1 cellular context compared by ENCODE assay signal in genomic region chr15:80058851-80059785, GRCh38.
TF ChIP-seq lines count a peak whose summit lies in the region.

Gene ZFAND6, plus strand, starts transcription at chr15:80059676. Its CDS starts 60,669 bp downstream, at chr15:80120345.

TF ChIP-seq in GM12878, 131 proteins besides CTCF, POLR2A, EP300 and RAD21 (continued from another document and continues in another):
- TF ChIP-seq MEF2B (IDR thresholded peaks at IDR 0.05; ENCODE audit: partially characterized antibody, poor library complexity, severe bottlenecking): peak; percentile 41
- TF ChIP-seq MLLT1 (IDR thresholded peaks at IDR 0.05): 0 out of 2 replicates have a peak, but pooled peaks have one; percentile 34
- TF ChIP-seq TCF3 (IDR thresholded peaks at IDR 0.05; ENCODE audit: borderline replicate concordance, insufficient read depth, low read depth, low read length): no peak
- no peak for TF ChIP-seq FOXM1 (IDR thresholded peaks at IDR 0.05; ENCODE audit: low read depth, low read length)
- no peak for TF ChIP-seq MYC (IDR thresholded peaks at IDR 0.05; ENCODE audit: insufficient read depth, insufficient read length, insufficient replicate concordance, low read length, severe bottlenecking)
- TF ChIP-seq LARP7 (IDR thresholded peaks at IDR 0.05): peak; percentile 86
- no peak for TF ChIP-seq ZNF592 (IDR thresholded peaks at IDR 0.05)
- TF ChIP-seq SMARCA5 (IDR thresholded peaks at IDR 0.05): no peak
- TF ChIP-seq IKZF1 (conservative IDR thresholded peaks at IDR 0.05): peak; percentile 57; the same call in 1 of the 2 replicates
- TF ChIP-seq EED (IDR thresholded peaks at IDR 0.05; ENCODE audit: low read depth): no peak; the same call in 1 of the 2 replicates
- TF ChIP-seq HDGF (IDR thresholded peaks at IDR 0.05): peak; percentile 63; the same call in 1 of the 2 replicates
- TF ChIP-seq SMAD1 (IDR thresholded peaks at IDR 0.05; ENCODE audit: low read depth, partially characterized antibody): no peak
- no peak for TF ChIP-seq E2F4 (IDR thresholded peaks at IDR 0.05; ENCODE audit: low read depth, low read length)
- TF ChIP-seq BCL3 (IDR thresholded peaks at IDR 0.05; ENCODE audit: borderline replicate concordance, insufficient read depth, low read depth, low read length, poor library complexity, severe bottlenecking): no peak
- no peak for TF ChIP-seq E2F8 (IDR thresholded peaks at IDR 0.05; ENCODE audit: low read depth, partially characterized antibody)
- no peak for TF ChIP-seq USF2 (IDR thresholded peaks at IDR 0.05; ENCODE audit: borderline replicate concordance, low read depth, low read length)
- TF ChIP-seq RAD51 (IDR thresholded peaks at IDR 0.05): no peak
- no peak for TF ChIP-seq ZNF384 (IDR thresholded peaks at IDR 0.05; ENCODE audit: borderline replicate concordance, low read depth, low read length)
- no peak for TF ChIP-seq ZBED1 (IDR thresholded peaks at IDR 0.05; ENCODE audit: borderline replicate concordance)
- TF ChIP-seq IRF5 (IDR thresholded peaks at IDR 0.05; ENCODE audit: borderline replicate concordance): no peak
- TF ChIP-seq RUNX3 (IDR thresholded peaks at IDR 0.05; ENCODE audit: low read length): peak; percentile 17; the same call in 1 of the 2 replicates
- TF ChIP-seq ZNF217 (IDR thresholded peaks at IDR 0.05): no peak
- TF ChIP-seq MYB (IDR thresholded peaks at IDR 0.05; ENCODE audit: borderline replicate concordance, low read depth, low read length): no peak
- TF ChIP-seq MEF2A (IDR thresholded peaks at IDR 0.05; ENCODE audit: insufficient read depth, low read depth, low read length): no peak
- no peak for TF ChIP-seq TCF12 (IDR thresholded peaks at IDR 0.05; ENCODE audit: low read depth, low read length)
- TF ChIP-seq ZBTB40 (IDR thresholded peaks at IDR 0.05; ENCODE audit: borderline replicate concordance): no peak
- TF ChIP-seq MXI1 (IDR thresholded peaks at IDR 0.05; ENCODE audit: low read depth, low read length): peak; percentile 35
- no peak for TF ChIP-seq CHD4 (IDR thresholded peaks at IDR 0.05)
- TF ChIP-seq DPF2 (IDR thresholded peaks at IDR 0.05): no peak
- TF ChIP-seq MAX (IDR thresholded peaks at IDR 0.05; ENCODE audit: low read depth, low read length): no peak
- TF ChIP-seq JUND (IDR thresholded peaks at IDR 0.05; ENCODE audit: low read depth, low read length): no peak
- peak in 1 of 2 experiments; percentile 63; a peak in 3 of 4 replicates for TF ChIP-seq BHLHE40 (IDR thresholded peaks at IDR 0.05; ENCODE audit: borderline replicate concordance in 1 of 2, low read depth in 2 of 2, low read length in 1 of 2)
- TF ChIP-seq HSF1 (IDR thresholded peaks at IDR 0.05; ENCODE audit: low read depth, low read length): no peak
- no peak for TF ChIP-seq NFYA (IDR thresholded peaks at IDR 0.05; ENCODE audit: borderline replicate concordance, low read depth, low read length)
- TF ChIP-seq SPI1 (IDR thresholded peaks at IDR 0.05; ENCODE audit: borderline replicate concordance, insufficient read depth, low read depth, low read length): no peak
- TF ChIP-seq ELK1 (IDR thresholded peaks at IDR 0.05; ENCODE audit: low read depth, low read length): no peak
- no peak for TF ChIP-seq BRCA1 (IDR thresholded peaks at IDR 0.05; ENCODE audit: low read depth, low read length)
- no peak for TF ChIP-seq ZNF274 (IDR thresholded peaks at IDR 0.05; ENCODE audit: insufficient read depth, insufficient read length)
- TF ChIP-seq IKZF2 (IDR thresholded peaks at IDR 0.05): no peak
- TF ChIP-seq ZSCAN29 (IDR thresholded peaks at IDR 0.05): no peak
